8 cellular contexts compared by ENCODE assay signal in genomic region chr5:154395407-154396106, GRCh38. TPM values are rescaled to one million over a fixed set of nuclear protein-coding genes. Genes with fewer than 3 reads are reported as not detected.
DNase-seq lines count a peak whose midpoint lies in the region; ATAC-seq and FAIRE-seq lines count a peak whose summit lies in the region.

No MANE protein-coding gene starts in this region.

- H3K4me3 Mint-ChIP-seq in immature natural killer cell: no peak overlapping the region

- peaks cover 41 to 52% of the 10 kb centered on the region in 2 donors for H3K4me1 Mint-ChIP-seq in immature natural killer cell

- H3K36me3 Mint-ChIP-seq in immature natural killer cell: peaks cover 13 to 22% (median 14%) of the 10 kb centered on the region in 3 donors

- no peak for DNase-seq in GM18507 (ENCODE audit: extremely low spot score, insufficient read length, low read depth)
- DNase-seq in NCI-H345 treated with DMSO at 0.1 percent for 48 hours (lab: John Stamatoyannopoulos, UW; ENCODE audit: unreplicated experiment): peak; percentile 33
- DNase-seq in immature natural killer cell: no peak
- no peak for DNase-seq in pons (ENCODE audit: low spot score)
- no peak for DNase-seq in activated CD4-positive, alpha-beta T cell treated with anti-CD3 and anti-CD28 coated beads for 4 hours

- H3K27me3 Mint-ChIP-seq in immature natural killer cell (ENCODE audit: low read depth in 3 of 3): peaks cover 0 to 1% (median 1%) of the 10 kb centered on the region in 3 donors

- FAIRE-seq in GM18507 (lab: Jason Lieb, UNC): peak; percentile 41

- peak; percentile 71 for ATAC-seq in HG02571 (IDR thresholded peaks at IDR 0.05; ENCODE audit: unreplicated experiment)
- ATAC-seq in HG03135 (IDR thresholded peaks at IDR 0.05; ENCODE audit: unreplicated experiment): no peak
- ATAC-seq in GM21737 (IDR thresholded peaks at IDR 0.05; ENCODE audit: unreplicated experiment): no peak

- no peaks in the 10 kb centered on the region for H3K9me3 Mint-ChIP-seq in immature natural killer cell

- H3K27ac Mint-ChIP-seq in immature natural killer cell: peak overlapping the region in 4 of 6 donors; percentile 26 to 70 (median 68)

RNA-seq across cellular contexts. Expression of gene SAP30L, which starts 50.2 kb away (rescaled TPM):
- polyA plus RNA-seq in immature natural killer cell: 10 to 100 TPM; 20.6 to 45.3 (median 27.1) TPM
